8 cellular contexts compared by ENCODE assay signal in the genomic region with DNA sequence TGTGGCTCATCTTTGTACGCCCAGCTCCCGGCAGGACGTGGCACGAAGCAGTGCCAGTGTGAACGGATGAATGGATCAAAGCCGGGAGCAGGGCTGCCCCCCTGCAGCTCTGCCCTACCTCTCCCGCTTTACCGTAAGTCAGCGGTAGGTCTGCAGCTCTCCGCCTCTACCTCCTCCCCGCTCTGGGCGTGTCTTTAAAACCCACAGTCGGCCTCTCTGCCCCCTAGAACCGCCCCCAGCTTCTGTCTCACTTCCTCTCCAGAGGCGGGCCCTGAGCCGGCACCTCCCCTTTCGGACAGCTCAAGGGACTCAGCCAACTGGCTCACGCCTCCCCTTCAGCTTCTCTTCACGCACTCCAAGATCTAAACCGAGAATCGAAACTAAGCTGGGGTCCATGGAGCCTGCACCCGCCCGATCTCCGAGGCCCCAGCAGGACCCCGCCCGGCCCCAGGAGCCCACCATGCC. TPM values are rescaled to one million over a fixed set of nuclear protein-coding genes. Genes with fewer than 3 reads are reported as not detected.
DNase-seq lines count a peak whose midpoint lies in the region; ATAC-seq and TF ChIP-seq lines count a peak whose summit lies in the region.

A gene with protein sequence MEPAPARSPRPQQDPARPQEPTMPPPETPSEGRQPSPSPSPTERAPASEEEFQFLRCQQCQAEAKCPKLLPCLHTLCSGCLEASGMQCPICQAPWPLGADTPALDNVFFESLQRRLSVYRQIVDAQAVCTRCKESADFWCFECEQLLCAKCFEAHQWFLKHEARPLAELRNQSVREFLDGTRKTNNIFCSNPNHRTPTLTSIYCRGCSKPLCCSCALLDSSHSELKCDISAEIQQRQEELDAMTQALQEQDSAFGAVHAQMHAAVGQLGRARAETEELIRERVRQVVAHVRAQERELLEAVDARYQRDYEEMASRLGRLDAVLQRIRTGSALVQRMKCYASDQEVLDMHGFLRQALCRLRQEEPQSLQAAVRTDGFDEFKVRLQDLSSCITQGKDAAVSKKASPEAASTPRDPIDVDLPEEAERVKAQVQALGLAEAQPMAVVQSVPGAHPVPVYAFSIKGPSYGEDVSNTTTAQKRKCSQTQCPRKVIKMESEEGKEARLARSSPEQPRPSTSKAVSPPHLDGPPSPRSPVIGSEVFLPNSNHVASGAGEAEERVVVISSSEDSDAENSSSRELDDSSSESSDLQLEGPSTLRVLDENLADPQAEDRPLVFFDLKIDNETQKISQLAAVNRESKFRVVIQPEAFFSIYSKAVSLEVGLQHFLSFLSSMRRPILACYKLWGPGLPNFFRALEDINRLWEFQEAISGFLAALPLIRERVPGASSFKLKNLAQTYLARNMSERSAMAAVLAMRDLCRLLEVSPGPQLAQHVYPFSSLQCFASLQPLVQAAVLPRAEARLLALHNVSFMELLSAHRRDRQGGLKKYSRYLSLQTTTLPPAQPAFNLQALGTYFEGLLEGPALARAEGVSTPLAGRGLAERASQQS (plus strand): TSS at position 298 of the 465 bp plus-strand sequence. CDS start 97 bp downstream, at position 395.

- H3K9me3 Mint-ChIP-seq in activated T-cell treated with anti-CD3 and anti-CD28 coated beads, Interleukin-2, amount 50 U/mL, for 4 hours, result no peaks in the 10 kb centered on the region

- TF ChIP-seq CTCF in Panc1 (IDR thresholded peaks at IDR 0.05), result no peak

- 0 to 1% methylated on average over 26 of the region's 26 CpGs for WGBS in esophagus, 2 donors

- peak within 1 kb of the TSS; percentile 92 for H3K4me3 Mint-ChIP-seq in activated T-cell treated with anti-CD3 and anti-CD28 coated beads, Interleukin-2, amount 50 U/mL, for 4 hours

- H3K4me1 ChIP-seq in Panc1 (ENCODE audit: control insufficient read depth, insufficient read depth, low read length) (peaks cover 38% of the 10 kb centered on the region), esophagus (ENCODE audit: control insufficient read depth in 2 of 2, insufficient read depth in 2 of 2, low read length in 1 of 2) (peaks cover 5 to 22% of the 10 kb centered on the region in 2 donors), muscle layer of colon (ENCODE audit: insufficient read depth, low read length) (peaks cover 73% of the 10 kb centered on the region)

- H3K27ac ChIP-seq in Panc1 (ENCODE audit: low read length), result peak within 1 kb of the TSS; percentile 87
- peak within 1 kb of the TSS; percentile 94 to 96 for H3K27ac ChIP-seq in esophagus (ENCODE audit: low read depth in 2 of 2, low read length in 1 of 2)
- peak within 1 kb of the TSS; percentile 90 for H3K27ac ChIP-seq in muscle layer of colon (ENCODE audit: low read depth, low read length)

- peaks cover 10% of the 10 kb centered on the region for H3K36me3 Mint-ChIP-seq in activated T-cell treated with anti-CD3 and anti-CD28 coated beads, Interleukin-2, amount 50 U/mL, for 4 hours (ENCODE audit: insufficient read depth)

- BruUV-seq in Panc1 (replicated peaks; lab: Mats Ljungman, UMichigan), result no TSS peak

- peak; percentile 98 for DNase-seq in DMS114 treated with DMSO at 0.1 percent for 48 hours (lab: John Stamatoyannopoulos, UW; ENCODE audit: unreplicated experiment)
- peak; percentile 99 for DNase-seq in KBM-7
- DNase-seq in Panc1 (ENCODE audit: low read depth, low spot score), result peak; percentile 72
- DNase-seq in activated T-cell treated with anti-CD3 and anti-CD28 coated beads, Interleukin-2, amount 50 U/mL, for 4 hours, result peak; percentile 87
- peak; percentile 88 for DNase-seq in stimulated activated CD8-positive, alpha-beta memory T cell treated with anti-CD3 and anti-CD28 coated beads, Interleukin-7, amount 100 ng/mL, for 24 hours (ENCODE audit: low read depth)

- H3K9me3 ChIP-seq in Panc1 (ENCODE audit: control insufficient read depth, insufficient read depth, low read depth, low read length) (no peaks in the 10 kb centered on the region), esophagus (ENCODE audit: control insufficient read depth in 2 of 2, insufficient read depth in 1 of 2, low read depth in 1 of 2, low read length in 1 of 2) (no peaks in the 10 kb centered on the region), muscle layer of colon (ENCODE audit: low read length) (no peaks in the 10 kb centered on the region)

- H3K27me3 ChIP-seq in Panc1 (ENCODE audit: control insufficient read depth, insufficient read depth, low read length) (no peaks in the 10 kb centered on the region), esophagus (ENCODE audit: control insufficient read depth in 1 of 2, insufficient read depth in 2 of 2, low read length in 2 of 2) (no peaks in the 10 kb centered on the region), muscle layer of colon (ENCODE audit: control insufficient read depth in 1 of 2, insufficient read depth in 2 of 2, low read length in 2 of 2) (no peaks in the 10 kb centered on the region)

- in situ Hi-C loops in KBM-7 (cut with MboI; ENCODE audit: low pct_unique_long_range_greater_than_20kb, low sequenced_read_pairs) (no loop called here), Panc1 (cut with HindIII; ENCODE audit: low pct_unique_long_range_greater_than_20kb, low sequenced_read_pairs) (no loop called here)

- intact Hi-C loops in Panc1 (cut with micrococcal nuclease; ENCODE audit: unreplicated experiment), result no loop called here

- peak within 1 kb of the TSS; percentile 98 for H3K9ac ChIP-seq in muscle layer of colon (ENCODE audit: low read length)

- no peaks in the 10 kb centered on the region; the same call in 1 of the 2 replicates for H3K36me3 ChIP-seq in Panc1 (ENCODE audit: control insufficient read depth, insufficient read depth, low read length)
- peaks cover 5 to 6% of the 10 kb centered on the region in 2 donors for H3K36me3 ChIP-seq in esophagus (ENCODE audit: control insufficient read depth in 2 of 2, insufficient read depth in 2 of 2, low read length in 1 of 2)
- peaks cover 4% of the 10 kb centered on the region for H3K36me3 ChIP-seq in muscle layer of colon (ENCODE audit: insufficient read depth, low read length)

- POLR2A ChIA-PET in Panc1 (lab: Charles Lee), result interaction anchor here (0.7 to 0.9 kb wide), 4 partner anchors 10 to 390 kb away, joined by 3 to 9 read pairs (median 6); no protein-coding TSS in a partner anchor

- peak within 1 kb of the TSS; percentile 82 to 89 for H3K4me3 ChIP-seq in Panc1 (ENCODE audit: low read depth in 2 of 2, low read length in 2 of 2)
- H3K4me3 ChIP-seq in esophagus (ENCODE audit: low read depth in 1 of 2, low read length in 2 of 2), result peak within 1 kb of the TSS; percentile 78 to 91
- H3K4me3 ChIP-seq in muscle layer of colon (ENCODE audit: low read depth in 1 of 2, low read length in 2 of 2), result peak within 1 kb of the TSS; percentile 86 to 97

- peaks cover 61% of the 10 kb centered on the region for H3K4me1 Mint-ChIP-seq in activated T-cell treated with anti-CD3 and anti-CD28 coated beads, Interleukin-2, amount 50 U/mL, for 4 hours (ENCODE audit: low read depth)

- CTCF ChIA-PET in Panc1 (lab: Charles Lee), result interaction anchor here (0.5 to 2.2 kb wide), 4 partner anchors 11 to 279 kb away, joined by 3 to 16 read pairs (median 4); no protein-coding TSS in a partner anchor

- no peaks in the 10 kb centered on the region for H3K27me3 Mint-ChIP-seq in activated T-cell treated with anti-CD3 and anti-CD28 coated beads, Interleukin-2, amount 50 U/mL, for 4 hours (ENCODE audit: low read depth)

- peak; percentile 64 for ATAC-seq in GM21619 (IDR thresholded peaks at IDR 0.05; ENCODE audit: unreplicated experiment)
- ATAC-seq in Panc1, result peak; percentile 92
- ATAC-seq in activated T-cell treated with anti-CD3 and anti-CD28 coated beads, Interleukin-2, amount 50 U/mL, for 4 hours, result peak; percentile 83 to 84

RNA-seq across cellular contexts. Expression of the gene that starts here (rescaled TPM):
- total RNA-seq in Panc1 (2021; ENCODE audit: unreplicated experiment), result 52.2 TPM
- polyA plus RNA-seq in Panc1 (2012; ENCODE audit: insufficient read length), result 52.7 TPM
- total RNA-seq in activated T-cell treated with anti-CD3 and anti-CD28 coated beads, Interleukin-2, amount 50 U/mL, for 4 hours, result 10 to 100 TPM; 34.9 to 39.1 (median 34.9) TPM
- 10 to 100 TPM; 16.9 to 18.8 TPM for polyA plus RNA-seq in esophagus

Comparison
In these comparisons a context has a peak if more than half of its experiments do, and no peak if none do; other contexts are left out.
1. Peak in every context shown above with its lines: DNase-seq, ATAC-seq, H3K4me3 ChIP-seq and H3K27ac ChIP-seq.